In genomic region chr12:2339022-2339431, GRCh38 we compare ENCODE assay signal across 14 cellular contexts.
A peak's percentile ranks its signal among the peaks of the same experiment; 100 is the strongest.
DNase-seq lines count a peak whose midpoint lies in the region; ATAC-seq, FAIRE-seq and TF ChIP-seq lines count a peak whose summit lies in the region.
"Had no signal": no experiment of that assay in that cellular context is flagged by ENCODE, and none has a peak within 500 bp of the region (broad histone marks: within the 10 kb centered on the region; RNA-seq: fewer than 3 reads in every experiment).

No MANE protein-coding gene starts in this region.

- no peaks in the 10 kb centered on the region for H4K20me1 ChIP-seq in astrocyte (ENCODE audit: insufficient read depth, low read length)

- no peaks in the 10 kb centered on the region for H3K9me3 ChIP-seq in astrocyte (ENCODE audit: insufficient read depth, low read depth, low read length)
- H3K9me3 ChIP-seq: stomach had no signal

- H3K27me3 ChIP-seq in astrocyte (ENCODE audit: insufficient read depth, low read length), result no peaks in the 10 kb centered on the region
- H3K27me3 ChIP-seq: neural progenitor cell, stomach had no signal

- H3K27me3 Mint-ChIP-seq in astrocyte (ENCODE audit: low read depth, unreplicated experiment), result no peaks in the 10 kb centered on the region
- peaks cover 18% of the 10 kb centered on the region for H3K27me3 Mint-ChIP-seq in activated CD4-positive, alpha-beta T cell treated with anti-CD3 and anti-CD28 coated beads, Interleukin-2, amount 10 ng/mL, durations not matched to agents 24 days and 14 days

- H3K36me3 Mint-ChIP-seq in astrocyte (ENCODE audit: low read depth, unreplicated experiment), result no peaks in the 10 kb centered on the region
- H3K36me3 Mint-ChIP-seq in activated CD4-positive, alpha-beta T cell treated with anti-CD3 and anti-CD28 coated beads, Interleukin-2, amount 10 ng/mL, durations not matched to agents 24 days and 14 days (ENCODE audit: low read depth), result no peaks in the 10 kb centered on the region
- H3K36me3 Mint-ChIP-seq: neural progenitor cell had no signal

- no peak overlapping the region for H3K4me3 ChIP-seq in astrocyte (ENCODE audit: insufficient read depth, low read depth, low read length)
- H3K4me3 ChIP-seq: neural progenitor cell, stomach had no signal

- H3K4me3 Mint-ChIP-seq in astrocyte (ENCODE audit: unreplicated experiment), result no peak overlapping the region
- no peak overlapping the region for H3K4me3 Mint-ChIP-seq in activated CD4-positive, alpha-beta T cell treated with anti-CD3 and anti-CD28 coated beads, Interleukin-2, amount 10 ng/mL, durations not matched to agents 24 days and 14 days
- H3K4me3 Mint-ChIP-seq: B cell, neural progenitor cell had no signal

- ATAC-seq in HG03108 (IDR thresholded peaks at IDR 0.05; ENCODE audit: unreplicated experiment), result no peak
- ATAC-seq: activated CD4-positive, CD25-positive, alpha-beta regulatory T cell treated with anti-CD3 and anti-CD28 coated beads, Interleukin-2, amount 50 U/mL, for 24 hours had no signal

- intact Hi-C loops in activated CD4-positive, alpha-beta T cell treated with anti-CD3 and anti-CD28 coated beads, Interleukin-2, amount 10 ng/mL, durations not matched to agents 24 days and 14 days (cut with micrococcal nuclease), result no loop called here

- peak overlapping the region; percentile 42 for H3K27ac ChIP-seq in astrocyte (ENCODE audit: low read depth, low read length)
- H3K27ac ChIP-seq: KMS-11, neural progenitor cell had no signal

- H2AFZ ChIP-seq in astrocyte (ENCODE audit: low read depth, low read length), result peak overlapping the region; percentile 7
- H2AFZ ChIP-seq: neural progenitor cell had no signal

- H3K27ac Mint-ChIP-seq in astrocyte (ENCODE audit: unreplicated experiment), result no peak overlapping the region
- no peak overlapping the region for H3K27ac Mint-ChIP-seq in activated CD4-positive, alpha-beta T cell treated with anti-CD3 and anti-CD28 coated beads, Interleukin-2, amount 10 ng/mL, durations not matched to agents 24 days and 14 days
- H3K27ac Mint-ChIP-seq: B cell, neural progenitor cell had no signal

- H3K9ac ChIP-seq in astrocyte (ENCODE audit: low read length), result no peak overlapping the region
- H3K9ac ChIP-seq: KMS-11, neural progenitor cell had no signal

- H3K4me2 ChIP-seq in astrocyte (ENCODE audit: low read length), result peak overlapping the region; percentile 30
- H3K4me2 ChIP-seq: KMS-11, neural progenitor cell had no signal

- FAIRE-seq in astrocyte (lab: Jason Lieb, UNC), result peak; percentile 76

- H3K4me1 ChIP-seq in astrocyte (ENCODE audit: insufficient read depth, low read length), result peaks cover 51% of the 10 kb centered on the region

- no peaks in the 10 kb centered on the region for H3K79me2 ChIP-seq in astrocyte (ENCODE audit: insufficient read depth, low read length)

- H3K4me1 Mint-ChIP-seq in astrocyte (ENCODE audit: low read depth, unreplicated experiment), result peaks cover 43% of the 10 kb centered on the region
- H3K4me1 Mint-ChIP-seq in activated CD4-positive, alpha-beta T cell treated with anti-CD3 and anti-CD28 coated beads, Interleukin-2, amount 10 ng/mL, durations not matched to agents 24 days and 14 days, result peaks cover 3% of the 10 kb centered on the region
- H3K4me1 Mint-ChIP-seq: B cell had no signal

- TF ChIP-seq CTCF in astrocyte (IDR thresholded peaks at IDR 0.05; ENCODE audit: insufficient read depth, low read depth, low read length), result no peak

- DNase-seq in A172 (ENCODE audit: low spot score) (peak; percentile 53), HS-5 (ENCODE audit: low read depth) (peak; percentile 79), astrocyte (ENCODE audit: low read depth) (peak; percentile 88), kidney glomerular epithelial cell (lab: John Stamatoyannopoulos, UW) (peak; percentile 50), DMS114 treated with DMSO at 0.1 percent for 48 hours (lab: John Stamatoyannopoulos, UW; ENCODE audit: unreplicated experiment) (no peak)
- DNase-seq in stimulated activated CD4-positive, alpha-beta T cell treated with anti-CD3 and anti-CD28 coated beads, Interleukin-12 subunit alpha, Interleukin-12 subunit beta, amount 100 ng/mL, for 4 hours, result no peak
- DNase-seq in activated CD4-positive, alpha-beta T cell treated with anti-CD3 and anti-CD28 coated beads, Interleukin-2, amount 10 ng/mL, durations not matched to agents 24 days and 14 days, result no peak
- DNase-seq: stimulated activated CD4-positive, alpha-beta T cell treated with anti-CD3 and anti-CD28 coated beads, Interleukin-1b, Interleukin-23, amount 100 ng/mL, for 48 hours; stomach had no signal

- H3K36me3 ChIP-seq in astrocyte (ENCODE audit: insufficient read depth, low read length), result no peaks in the 10 kb centered on the region
- H3K36me3 ChIP-seq: neural progenitor cell, stomach had no signal

- H3K9me3 Mint-ChIP-seq in astrocyte (ENCODE audit: unreplicated experiment), result no peaks in the 10 kb centered on the region
- no peaks in the 10 kb centered on the region for H3K9me3 Mint-ChIP-seq in activated CD4-positive, alpha-beta T cell treated with anti-CD3 and anti-CD28 coated beads, Interleukin-2, amount 10 ng/mL, durations not matched to agents 24 days and 14 days
- H3K9me3 Mint-ChIP-seq: neural progenitor cell had no signal

Comparison
In these comparisons a context has a peak if more than half of its experiments do, and no peak if none do; other contexts are left out.
1. DNase-seq: peak in A172 (single experiment), HS-5 (single experiment), astrocyte (single experiment) and kidney glomerular epithelial cell (single experiment); none in stimulated activated CD4-positive, alpha-beta T cell treated with anti-CD3 and anti-CD28 coated beads, Interleukin-12 subunit alpha, Interleukin-12 subunit beta, amount 100 ng/mL, for 4 hours (single experiment), DMS114 treated with DMSO at 0.1 percent for 48 hours (single experiment) and activated CD4-positive, alpha-beta T cell treated with anti-CD3 and anti-CD28 coated beads, Interleukin-2, amount 10 ng/mL, durations not matched to agents 24 days and 14 days (single experiment).